ENCODE assay signal across 23 cellular contexts in the genomic region with DNA sequence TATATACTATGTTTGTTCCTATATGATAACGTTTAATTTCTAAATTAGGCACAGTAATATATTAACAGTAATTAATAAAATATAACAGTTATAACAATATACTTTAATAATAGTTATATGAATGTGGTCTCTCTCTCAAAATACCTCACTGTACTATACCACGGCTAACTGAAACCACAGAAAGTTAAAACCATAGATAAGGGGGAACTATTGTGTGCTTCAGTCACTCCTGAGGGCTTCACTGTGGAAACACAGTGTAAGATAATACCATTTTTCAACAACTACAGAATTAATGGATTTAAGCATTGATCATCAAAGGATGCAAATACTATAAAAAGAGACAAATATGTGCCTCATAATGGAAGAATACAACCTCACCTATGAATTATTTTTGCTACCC.
"Had no signal": no experiment of that assay in that cellular context is flagged by ENCODE, and none has a peak within 500 bp of the region (broad histone marks: within the 10 kb centered on the region; RNA-seq: fewer than 3 reads in every experiment).

No MANE protein-coding gene starts in this region.

- FAIRE-seq: endometrium had no signal

- H3K9me3 ChIP-seq: left lung, psoas muscle, right atrium auricular region, tibial artery had no signal

- H3K36me3 ChIP-seq: neural progenitor cell, right atrium auricular region had no signal

- H3K4me2 ChIP-seq: neural progenitor cell had no signal

- H2AFZ ChIP-seq: neural progenitor cell had no signal

- H3K27me3 ChIP-seq: foreskin keratinocyte, left lung, neural progenitor cell, right atrium auricular region, tibial artery had no signal

- H3K27ac ChIP-seq: foreskin keratinocyte, left lung, neural progenitor cell, psoas muscle, right atrium auricular region, skin epidermis, tibial artery had no signal

- ATAC-seq: activated CD4-positive, alpha-beta T cell treated with anti-CD3 and anti-CD28 coated beads for 36 hours; naive thymus-derived CD8-positive, alpha-beta T cell; psoas muscle; stimulated activated effector memory CD8-positive, alpha-beta T cell treated with anti-CD3 and anti-CD28 coated beads, Interleukin-12 subunit alpha, Interleukin-12 subunit beta, amount 100 ng/mL, for 72 hours; stimulated activated naive CD8-positive, alpha-beta T cell treated with anti-CD3 and anti-CD28 coated beads, Interleukin-15, amount 100 ng/mL, for 72 hours had no signal

- DNase-seq: activated B cell treated with CpG ODN at 0.5 μM for 24 hours; activated CD4-positive, alpha-beta T cell treated with anti-CD3 and anti-CD28 coated beads for 36 hours; activated CD4-positive, alpha-beta T cell treated with anti-CD3 and anti-CD28 coated beads, Interleukin-2, amount 50 U/mL, for 4 hours; activated CD8-positive, alpha-beta memory T cell treated with anti-CD3 and anti-CD28 coated beads for 24 hours; activated CD8-positive, alpha-beta memory T cell treated with anti-CD3 and anti-CD28 coated beads, Interleukin-2, amount 50 U/mL, for 4 hours; activated naive CD4-positive, alpha-beta T cell; activated T-cell treated with anti-CD3 and anti-CD28 coated beads, Interleukin-2, amount 50 U/mL, for 24 hours; cerebellar nuclear complex; erythroblast; immature natural killer cell; left lung; naive thymus-derived CD8-positive, alpha-beta T cell; psoas muscle; stimulated activated CD4-positive, alpha-beta T cell treated with anti-CD3 and anti-CD28 coated beads, Interleukin-2, amount 100 ng/mL, for 24 hours; stimulated activated naive CD8-positive, alpha-beta T cell treated with anti-CD3 and anti-CD28 coated beads, Interleukin-15, amount 100 ng/mL, for 72 hours; tibial artery had no signal

- H3K9ac ChIP-seq: neural progenitor cell had no signal

- H3K4me1 ChIP-seq: foreskin keratinocyte, left lung, psoas muscle, right atrium auricular region had no signal

- H3K4me3 ChIP-seq: left lung, lung, neural progenitor cell, psoas muscle, right atrium auricular region, skin epidermis, tibial artery had no signal
